ENCODE assay signal across 14 cellular contexts in the genomic region with DNA sequence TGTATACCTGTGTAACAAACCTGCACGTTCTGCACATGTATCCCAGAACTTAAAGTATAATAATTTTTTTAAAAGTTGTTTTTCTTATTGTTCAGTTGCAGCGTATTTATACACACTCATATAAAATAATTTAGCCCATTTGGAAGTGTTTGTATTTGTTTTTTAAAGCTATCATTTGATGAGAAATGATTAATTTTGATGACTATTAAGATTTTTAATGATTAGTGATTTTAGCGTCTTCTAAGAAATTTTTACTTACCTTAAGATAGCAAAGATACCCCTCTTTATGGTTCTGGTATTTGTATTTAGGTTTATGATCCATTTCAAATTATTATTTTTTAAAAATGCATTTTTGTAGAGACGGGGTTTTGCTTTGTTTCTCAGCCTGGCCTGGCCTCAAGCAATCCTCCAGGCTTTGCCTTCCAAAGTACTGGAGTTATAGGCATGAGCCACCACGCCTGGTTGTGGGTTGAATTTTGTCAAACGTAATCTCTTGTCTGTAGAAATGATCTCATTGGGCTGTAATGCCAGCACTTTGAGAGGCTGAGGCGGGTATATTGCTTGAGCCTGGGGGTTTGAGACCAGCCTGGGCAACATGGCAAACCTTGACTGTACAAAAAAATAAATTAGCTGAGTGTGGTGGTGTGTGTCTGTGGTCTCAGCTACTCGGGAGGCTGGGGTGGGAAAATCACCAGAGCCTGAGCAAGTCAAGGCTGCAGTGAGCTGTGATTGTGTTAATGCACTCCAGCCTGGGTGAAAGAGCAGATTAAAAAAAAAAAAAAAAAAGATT. TPM values are rescaled to one million over a fixed set of nuclear protein-coding genes. Genes with fewer than 3 reads are reported as not detected.
DNase-seq lines count a peak whose midpoint lies in the region; TF ChIP-seq lines count a peak whose summit lies in the region.
"Had no signal": no experiment of that assay in that cellular context is flagged by ENCODE, and none has a peak within 500 bp of the region (broad histone marks: within the 10 kb centered on the region; RNA-seq: fewer than 3 reads in every experiment).

No MANE protein-coding gene starts in this region.

- H3K9me3 ChIP-seq in A673 (ENCODE audit: low read depth, low read length, poor library complexity, severe bottlenecking) (no peaks in the 10 kb centered on the region), HEK293 (ENCODE audit: control insufficient read depth, insufficient read depth, low read depth, low read length) (no peaks in the 10 kb centered on the region), adipocyte (ENCODE audit: control insufficient read depth, low read length) (no peaks in the 10 kb centered on the region)
- H3K9me3 ChIP-seq: psoas muscle had no signal

- DNase-seq in A673 (ENCODE audit: low spot score) (peak; percentile 49), adipocyte (ENCODE audit: low read depth) (no peak), kidney tubule cell (ENCODE audit: low spot score) (peak; percentile 16), anterior cingulate cortex (lab: John Stamatoyannopoulos, UW) (no peak), NCI-H2029 treated with DMSO at 0.1 percent for 48 hours (lab: John Stamatoyannopoulos, UW) (no peak), DMS114 treated with DMSO at 0.1 percent for 48 hours (lab: John Stamatoyannopoulos, UW; ENCODE audit: unreplicated experiment) (no peak)
- no peak for DNase-seq in activated effector memory CD4-positive, alpha-beta T cell treated with Interleukin-2 at 50 U/mL for 16 hours
- DNase-seq: activated CD4-positive, CD25-positive, alpha-beta regulatory T cell; activated naive CD4-positive, alpha-beta T cell treated with anti-CD3 and anti-CD28 coated beads, Interleukin-2, amount 50 U/mL, for 16 hours; DMS79 treated with DMSO at 0.1 percent for 48 hours; GOT3; psoas muscle; stimulated activated CD4-positive, alpha-beta T cell treated with anti-CD3 and anti-CD28 coated beads, Interleukin-1b, Interleukin-23, amount 100 ng/mL, for 48 hours had no signal

- intact Hi-C loops in A673 (cut with micrococcal nuclease; ENCODE audit: unreplicated experiment), result no loop called here

- CTCF ChIA-PET in A673 (lab: Charles Lee), result no interaction called here
- CTCF ChIA-PET in HEK293 (lab: Yijun Ruan, JAX), result interaction anchor here (0.8 kb wide), 1 partner anchor 177 kb away, joined by 4 read pairs; no protein-coding TSS in a partner anchor

- TF ChIP-seq CTCF in A673 (conservative IDR thresholded peaks at IDR 0.05; ENCODE audit: low read depth, low read length) (no peak), HEK293 (tag by site-specific recombination; IDR thresholded peaks at IDR 0.05) (no peak)

- peak overlapping the region; percentile 28 for H3K27ac ChIP-seq in A673 (ENCODE audit: low read depth, low read length, poor library complexity, severe bottlenecking)
- no peak overlapping the region; the same call in 1 of the 2 replicates for H3K27ac ChIP-seq in HEK293 (ENCODE audit: extremely low read depth, low read depth, low read length)
- H3K27ac ChIP-seq: psoas muscle had no signal

- H3K9ac ChIP-seq in adipocyte (ENCODE audit: low read length), result no peak overlapping the region

- H3K4me3 ChIP-seq in A673 (ENCODE audit: low read depth, low read length, poor library complexity, severe bottlenecking) (no peak overlapping the region), HEK293 (ENCODE audit: low read depth, low read length) (no peak overlapping the region), adipocyte (ENCODE audit: low read length) (peak overlapping the region; percentile 50)
- H3K4me3 ChIP-seq: psoas muscle had no signal

- no peaks in the 10 kb centered on the region for H3K36me3 ChIP-seq in A673 (ENCODE audit: insufficient read depth, low read length, poor library complexity, severe bottlenecking)
- no peaks in the 10 kb centered on the region; a peak in 1 of 3 replicates for H3K36me3 ChIP-seq in HEK293 (ENCODE audit: control insufficient read depth in 2 of 2, insufficient read depth in 1 of 2, low read length in 2 of 2)
- no peaks in the 10 kb centered on the region for H3K36me3 ChIP-seq in adipocyte (ENCODE audit: control insufficient read depth, insufficient read depth, low read length, severe bottlenecking)

- H3K4me1 ChIP-seq in A673 (ENCODE audit: insufficient read depth, low read length, poor library complexity, severe bottlenecking), result peaks cover 25% of the 10 kb centered on the region
- H3K4me1 ChIP-seq in HEK293 (ENCODE audit: control insufficient read depth, insufficient read depth, low read length), result peaks cover 14% of the 10 kb centered on the region
- H3K4me1 ChIP-seq in adipocyte (ENCODE audit: control insufficient read depth, insufficient read depth, low read length), result peaks cover 12% of the 10 kb centered on the region
- H3K4me1 ChIP-seq: psoas muscle had no signal

- H3K27me3 ChIP-seq in A673 (replicated peaks; ENCODE audit: insufficient read depth, low read depth, low read length, poor library complexity) (no peaks in the 10 kb centered on the region), adipocyte (replicated peaks; ENCODE audit: control insufficient read depth, insufficient read depth, low read length) (no peaks in the 10 kb centered on the region)

- BruUV-seq in A673 (replicated peaks; lab: Mats Ljungman, UMichigan), result no TSS peak

- POLR2A ChIA-PET in A673 (lab: Charles Lee; ENCODE audit: low non-redundant PET) (no interaction called here), HEK293 (lab: Yijun Ruan, JAX) (interaction anchor here (2.1 kb wide), 1 partner anchor 27 kb away, joined by 6 read pairs; a partner anchor contains a TSS)

TF ChIP-seq in HEK293, 187 proteins besides CTCF, POLR2A, EP300 and RAD21 (continues in another document):
- TF ChIP-seq, protein P1, sequence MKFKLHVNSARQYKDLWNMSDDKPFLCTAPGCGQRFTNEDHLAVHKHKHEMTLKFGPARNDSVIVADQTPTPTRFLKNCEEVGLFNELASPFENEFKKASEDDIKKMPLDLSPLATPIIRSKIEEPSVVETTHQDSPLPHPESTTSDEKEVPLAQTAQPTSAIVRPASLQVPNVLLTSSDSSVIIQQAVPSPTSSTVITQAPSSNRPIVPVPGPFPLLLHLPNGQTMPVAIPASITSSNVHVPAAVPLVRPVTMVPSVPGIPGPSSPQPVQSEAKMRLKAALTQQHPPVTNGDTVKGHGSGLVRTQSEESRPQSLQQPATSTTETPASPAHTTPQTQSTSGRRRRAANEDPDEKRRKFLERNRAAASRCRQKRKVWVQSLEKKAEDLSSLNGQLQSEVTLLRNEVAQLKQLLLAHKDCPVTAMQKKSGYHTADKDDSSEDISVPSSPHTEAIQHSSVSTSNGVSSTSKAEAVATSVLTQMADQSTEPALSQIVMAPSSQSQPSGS (tag by site-specific recombination; IDR thresholded peaks at IDR 0.05; ENCODE audit: low read depth), result peak; percentile 70
- TF ChIP-seq, protein P2, sequence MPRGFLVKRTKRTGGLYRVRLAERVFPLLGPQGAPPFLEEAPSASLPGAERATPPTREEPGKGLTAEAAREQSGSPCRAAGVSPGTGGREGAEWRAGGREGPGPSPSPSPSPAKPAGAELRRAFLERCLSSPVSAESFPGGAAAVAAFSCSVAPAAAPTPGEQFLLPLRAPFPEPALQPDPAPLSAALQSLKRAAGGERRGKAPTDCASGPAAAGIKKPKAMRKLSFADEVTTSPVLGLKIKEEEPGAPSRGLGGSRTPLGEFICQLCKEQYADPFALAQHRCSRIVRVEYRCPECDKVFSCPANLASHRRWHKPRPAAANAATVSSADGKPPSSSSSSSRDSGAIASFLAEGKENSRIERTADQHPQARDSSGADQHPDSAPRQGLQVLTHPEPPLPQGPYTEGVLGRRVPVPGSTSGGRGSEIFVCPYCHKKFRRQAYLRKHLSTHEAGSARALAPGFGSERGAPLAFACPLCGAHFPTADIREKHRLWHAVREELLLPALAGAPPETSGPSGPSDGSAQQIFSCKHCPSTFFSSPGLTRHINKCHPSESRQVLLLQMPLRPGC (tag by site-specific recombination; IDR thresholded peaks at IDR 0.05), result no peak
- TF ChIP-seq, protein P3, sequence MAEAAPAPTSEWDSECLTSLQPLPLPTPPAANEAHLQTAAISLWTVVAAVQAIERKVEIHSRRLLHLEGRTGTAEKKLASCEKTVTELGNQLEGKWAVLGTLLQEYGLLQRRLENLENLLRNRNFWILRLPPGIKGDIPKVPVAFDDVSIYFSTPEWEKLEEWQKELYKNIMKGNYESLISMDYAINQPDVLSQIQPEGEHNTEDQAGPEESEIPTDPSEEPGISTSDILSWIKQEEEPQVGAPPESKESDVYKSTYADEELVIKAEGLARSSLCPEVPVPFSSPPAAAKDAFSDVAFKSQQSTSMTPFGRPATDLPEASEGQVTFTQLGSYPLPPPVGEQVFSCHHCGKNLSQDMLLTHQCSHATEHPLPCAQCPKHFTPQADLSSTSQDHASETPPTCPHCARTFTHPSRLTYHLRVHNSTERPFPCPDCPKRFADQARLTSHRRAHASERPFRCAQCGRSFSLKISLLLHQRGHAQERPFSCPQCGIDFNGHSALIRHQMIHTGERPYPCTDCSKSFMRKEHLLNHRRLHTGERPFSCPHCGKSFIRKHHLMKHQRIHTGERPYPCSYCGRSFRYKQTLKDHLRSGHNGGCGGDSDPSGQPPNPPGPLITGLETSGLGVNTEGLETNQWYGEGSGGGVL (tag by site-specific recombination; IDR thresholded peaks at IDR 0.05), result no peak
- TF ChIP-seq ZBTB17 (tag by site-specific recombination; IDR thresholded peaks at IDR 0.05) (peak; percentile 49; the same call in 1 of the 2 replicates), ZNF221 (tag by site-specific recombination; IDR thresholded peaks at IDR 0.05; ENCODE audit: borderline replicate concordance) (no peak), ZNF747 (tag by site-specific recombination; IDR thresholded peaks at IDR 0.05) (no peak)

RNA-seq across cellular contexts. Expression of a gene that starts 26.9 kb away (rescaled TPM):
- total RNA-seq in A673 (2021), result 42.1 and 43.1 TPM in 2 replicates

Comparison
In these comparisons a context has a peak if more than half of its experiments do, and no peak if none do; other contexts are left out.
1. DNase-seq: peak in A673 (single experiment) and kidney tubule cell (single experiment); none in adipocyte (single experiment), anterior cingulate cortex (0 of 58), NCI-H2029 treated with DMSO at 0.1 percent for 48 hours (single experiment), DMS114 treated with DMSO at 0.1 percent for 48 hours (single experiment) and activated effector memory CD4-positive, alpha-beta T cell treated with Interleukin-2 at 50 U/mL for 16 hours (single experiment).